Comparison of ENCODE assay signal across 14 cellular contexts in genomic region chr1:230572121-230573083, GRCh38.
DNase-seq lines count a peak whose midpoint lies in the region; ATAC-seq, FAIRE-seq and TF ChIP-seq lines count a peak whose summit lies in the region.
"Had no signal": no experiment of that assay in that cellular context is flagged by ENCODE, and none has a peak within 500 bp of the region (broad histone marks: within the 10 kb centered on the region; RNA-seq: fewer than 3 reads in every experiment).

No MANE protein-coding gene starts in this region.

- DNase-seq in GM18507 (ENCODE audit: extremely low spot score, insufficient read length, low read depth) (no peak), Peyer's patch (peak in 2 of 3 donors; percentile 55), hepatocyte (ENCODE audit: low spot score) (peak; percentile 46), progenitor cell of endocrine pancreas (ENCODE audit: low spot score, unreplicated experiment) (no peak), HCEC 1CT (no peak)
- DNase-seq in stimulated activated naive CD8-positive, alpha-beta T cell treated with anti-CD3 and anti-CD28 coated beads, Interleukin-15, Interleukin-2, amounts not matched to agents 100 U/mL and 50 U/mL, for 24 hours, result no peak
- no peak for DNase-seq in activated CD8-positive, alpha-beta T cell treated with anti-CD3 and anti-CD28 coated beads, Interleukin-2, amount 10 ng/mL, durations not matched to agents 7 days and 5 days
- DNase-seq: activated CD4-positive, CD25-positive, alpha-beta regulatory T cell; cerebellar nuclear complex; stimulated activated CD4-positive, alpha-beta T cell treated with anti-CD3 and anti-CD28 coated beads, Interleukin-15, amount 100 ng/mL, for 24 hours had no signal

- 27% methylated on average over 7 of the region's 7 CpGs for WGBS in hepatocyte (ENCODE audit: low lambda C conversion rate, missing lambda C conversion rate)

- no peak for TF ChIP-seq POLR2A in Peyer's patch (IDR thresholded peaks at IDR 0.05)

- TF ChIP-seq CTCF in Peyer's patch (IDR thresholded peaks at IDR 0.05), result no peak
- TF ChIP-seq CTCF in hepatocyte (IDR thresholded peaks at IDR 0.05; ENCODE audit: poor library complexity), result no peak
- no peak for TF ChIP-seq CTCF in progenitor cell of endocrine pancreas (IDR thresholded peaks at IDR 0.05; ENCODE audit: unreplicated experiment)

- H3K36me3 Mint-ChIP-seq in progenitor cell of endocrine pancreas (ENCODE audit: insufficient read depth), result no peaks in the 10 kb centered on the region
- no peaks in the 10 kb centered on the region for H3K36me3 Mint-ChIP-seq in activated CD8-positive, alpha-beta T cell treated with anti-CD3 and anti-CD28 coated beads, Interleukin-2, amount 10 ng/mL, durations not matched to agents 7 days and 5 days (ENCODE audit: low read depth)
- H3K36me3 Mint-ChIP-seq: stimulated activated effector memory CD8-positive, alpha-beta T cell treated with anti-CD3 and anti-CD28 coated beads, Interleukin-12 subunit alpha, Interleukin-12 subunit beta, amount 100 ng/mL, for 72 hours had no signal

- H3K4me3 Mint-ChIP-seq in progenitor cell of endocrine pancreas (ENCODE audit: low read depth), result peak overlapping the region; percentile 5
- H3K4me3 Mint-ChIP-seq in activated CD8-positive, alpha-beta T cell treated with anti-CD3 and anti-CD28 coated beads, Interleukin-2, amount 10 ng/mL, durations not matched to agents 7 days and 5 days, result no peak overlapping the region
- H3K4me3 Mint-ChIP-seq: stimulated activated effector memory CD8-positive, alpha-beta T cell treated with anti-CD3 and anti-CD28 coated beads, Interleukin-12 subunit alpha, Interleukin-12 subunit beta, amount 100 ng/mL, for 72 hours had no signal

- no peaks in the 10 kb centered on the region for H3K27me3 Mint-ChIP-seq in progenitor cell of endocrine pancreas
- H3K27me3 Mint-ChIP-seq in activated CD8-positive, alpha-beta T cell treated with anti-CD3 and anti-CD28 coated beads, Interleukin-2, amount 10 ng/mL, durations not matched to agents 7 days and 5 days (ENCODE audit: low read depth), result peaks cover 23% of the 10 kb centered on the region

- H2AFZ ChIP-seq in hepatocyte, result peak overlapping the region; percentile 9

- no peaks in the 10 kb centered on the region for H3K79me2 ChIP-seq in hepatocyte

- ATAC-seq in stimulated activated naive CD8-positive, alpha-beta T cell treated with anti-CD3 and anti-CD28 coated beads, Interleukin-15, Interleukin-2, amounts not matched to agents 100 U/mL and 50 U/mL, for 24 hours, result no peak
- ATAC-seq in GM21423 (IDR thresholded peaks at IDR 0.05; ENCODE audit: unreplicated experiment), result no peak
- no peak for ATAC-seq in activated CD8-positive, alpha-beta T cell treated with anti-CD3 and anti-CD28 coated beads, Interleukin-2, amount 10 ng/mL, durations not matched to agents 7 days and 5 days
- ATAC-seq: GM12878; stimulated activated effector memory CD8-positive, alpha-beta T cell treated with anti-CD3 and anti-CD28 coated beads, Interleukin-12 subunit alpha, Interleukin-12 subunit beta, amount 100 ng/mL, for 72 hours had no signal

- H3K4me3 ChIP-seq in Peyer's patch (peak overlapping the region in 1 of 4 donors; percentile 17), hepatocyte (no peak overlapping the region)
- H3K4me3 ChIP-seq: GM12878, SJSA1 had no signal

- CTCF ChIA-PET in activated CD8-positive, alpha-beta T cell treated with anti-CD3 and anti-CD28 coated beads, Interleukin-2, amount 10 ng/mL, durations not matched to agents 7 days and 5 days (lab: Charles Lee), result interaction anchor here (1.5 kb wide), 1 partner anchor 9 kb away, joined by 3 read pairs; no protein-coding TSS in a partner anchor

- POLR2A ChIA-PET in activated CD8-positive, alpha-beta T cell treated with anti-CD3 and anti-CD28 coated beads, Interleukin-2, amount 10 ng/mL, durations not matched to agents 7 days and 5 days (lab: Charles Lee), result no interaction called here

- H3K27me3 ChIP-seq in Peyer's patch, result no peaks in the 10 kb centered on the region
- no peaks in the 10 kb centered on the region for H3K27me3 ChIP-seq in hepatocyte
- H3K27me3 ChIP-seq: SJSA1 had no signal

- H3K4me2 ChIP-seq in hepatocyte, result peak overlapping the region; percentile 60

- H3K27ac ChIP-seq in Peyer's patch (peak overlapping the region in 3 of 4 donors; percentile 48 to 78 (median 67)), hepatocyte (peak overlapping the region; percentile 90)
- H3K27ac ChIP-seq: SJSA1 had no signal

- H3K9me3 ChIP-seq in Peyer's patch (no peaks in the 10 kb centered on the region), hepatocyte (ENCODE audit: low read depth) (no peaks in the 10 kb centered on the region)
- H3K9me3 ChIP-seq: SJSA1 had no signal

- H3K4me1 ChIP-seq in Peyer's patch (peaks cover 0 to 12% (median 3%) of the 10 kb centered on the region in 4 donors), hepatocyte (ENCODE audit: insufficient read depth) (peaks cover 14% of the 10 kb centered on the region)
- H3K4me1 ChIP-seq: SJSA1 had no signal

- H3K27ac Mint-ChIP-seq in progenitor cell of endocrine pancreas, result peak overlapping the region; percentile 95
- H3K27ac Mint-ChIP-seq in activated CD8-positive, alpha-beta T cell treated with anti-CD3 and anti-CD28 coated beads, Interleukin-2, amount 10 ng/mL, durations not matched to agents 7 days and 5 days, result no peak overlapping the region
- H3K27ac Mint-ChIP-seq: stimulated activated effector memory CD8-positive, alpha-beta T cell treated with anti-CD3 and anti-CD28 coated beads, Interleukin-12 subunit alpha, Interleukin-12 subunit beta, amount 100 ng/mL, for 72 hours had no signal

- peaks cover 64% of the 10 kb centered on the region for H3K4me1 Mint-ChIP-seq in progenitor cell of endocrine pancreas (ENCODE audit: low read depth)
- H3K4me1 Mint-ChIP-seq in activated CD8-positive, alpha-beta T cell treated with anti-CD3 and anti-CD28 coated beads, Interleukin-2, amount 10 ng/mL, durations not matched to agents 7 days and 5 days (ENCODE audit: low read depth), result no peaks in the 10 kb centered on the region

- H3K36me3 ChIP-seq in Peyer's patch (no peaks in the 10 kb centered on the region), hepatocyte (replicated peaks; ENCODE audit: insufficient read depth, low read depth) (no peaks in the 10 kb centered on the region)
- H3K36me3 ChIP-seq: SJSA1 had no signal

- no peaks in the 10 kb centered on the region for H3K9me3 Mint-ChIP-seq in progenitor cell of endocrine pancreas (ENCODE audit: low read depth)
- no peaks in the 10 kb centered on the region for H3K9me3 Mint-ChIP-seq in activated CD8-positive, alpha-beta T cell treated with anti-CD3 and anti-CD28 coated beads, Interleukin-2, amount 10 ng/mL, durations not matched to agents 7 days and 5 days (ENCODE audit: insufficient read depth)
- H3K9me3 Mint-ChIP-seq: stimulated activated effector memory CD8-positive, alpha-beta T cell treated with anti-CD3 and anti-CD28 coated beads, Interleukin-12 subunit alpha, Interleukin-12 subunit beta, amount 100 ng/mL, for 72 hours had no signal

- no peaks in the 10 kb centered on the region for H4K20me1 ChIP-seq in hepatocyte (ENCODE audit: insufficient read depth, poor library complexity, severe bottlenecking)

- FAIRE-seq in GM18507 (lab: Jason Lieb, UNC), result peak; percentile 26

- H3K9me2 ChIP-seq in hepatocyte (replicated peaks; ENCODE audit: insufficient read depth), result no peaks in the 10 kb centered on the region

Comparison
In these comparisons a context has a peak if more than half of its experiments do, and no peak if none do; other contexts are left out.
1. DNase-seq: peak in Peyer's patch (2 of 3) and hepatocyte (single experiment); none in GM18507 (single experiment), progenitor cell of endocrine pancreas (single experiment), stimulated activated naive CD8-positive, alpha-beta T cell treated with anti-CD3 and anti-CD28 coated beads, Interleukin-15, Interleukin-2, amounts not matched to agents 100 U/mL and 50 U/mL, for 24 hours (single experiment), HCEC 1CT (single experiment) and activated CD8-positive, alpha-beta T cell treated with anti-CD3 and anti-CD28 coated beads, Interleukin-2, amount 10 ng/mL, durations not matched to agents 7 days and 5 days (single experiment).